Comparison of ENCODE assay signal across 1 cellular context in genomic region chr19:4585556-4585955, GRCh38.
TF ChIP-seq lines count a peak whose summit lies in the region.

No MANE protein-coding gene starts in this region.

TF ChIP-seq in WTC11, 78 proteins besides CTCF, POLR2A, EP300 and RAD21 (continued from another document):
- TF ChIP-seq, protein P1, sequence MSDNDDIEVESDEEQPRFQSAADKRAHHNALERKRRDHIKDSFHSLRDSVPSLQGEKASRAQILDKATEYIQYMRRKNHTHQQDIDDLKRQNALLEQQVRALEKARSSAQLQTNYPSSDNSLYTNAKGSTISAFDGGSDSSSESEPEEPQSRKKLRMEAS (CRISPR knock-in tag; IDR thresholded peaks at IDR 0.05) = no peak
- TF ChIP-seq SOX15 (CRISPR knock-in tag; IDR thresholded peaks at IDR 0.05) = no peak
- TF ChIP-seq, protein P2, sequence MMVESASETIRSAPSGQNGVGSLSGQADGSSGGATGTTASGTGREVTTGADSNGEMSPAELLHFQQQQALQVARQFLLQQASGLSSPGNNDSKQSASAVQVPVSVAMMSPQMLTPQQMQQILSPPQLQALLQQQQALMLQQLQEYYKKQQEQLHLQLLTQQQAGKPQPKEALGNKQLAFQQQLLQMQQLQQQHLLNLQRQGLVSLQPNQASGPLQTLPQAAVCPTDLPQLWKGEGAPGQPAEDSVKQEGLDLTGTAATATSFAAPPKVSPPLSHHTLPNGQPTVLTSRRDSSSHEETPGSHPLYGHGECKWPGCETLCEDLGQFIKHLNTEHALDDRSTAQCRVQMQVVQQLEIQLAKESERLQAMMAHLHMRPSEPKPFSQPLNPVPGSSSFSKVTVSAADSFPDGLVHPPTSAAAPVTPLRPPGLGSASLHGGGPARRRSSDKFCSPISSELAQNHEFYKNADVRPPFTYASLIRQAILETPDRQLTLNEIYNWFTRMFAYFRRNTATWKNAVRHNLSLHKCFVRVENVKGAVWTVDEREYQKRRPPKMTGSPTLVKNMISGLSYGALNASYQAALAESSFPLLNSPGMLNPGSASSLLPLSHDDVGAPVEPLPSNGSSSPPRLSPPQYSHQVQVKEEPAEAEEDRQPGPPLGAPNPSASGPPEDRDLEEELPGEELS (CRISPR knock-in tag; IDR thresholded peaks at IDR 0.05) = no peak
